Comparison of ENCODE assay signal across 1 cellular context in the genomic region with DNA sequence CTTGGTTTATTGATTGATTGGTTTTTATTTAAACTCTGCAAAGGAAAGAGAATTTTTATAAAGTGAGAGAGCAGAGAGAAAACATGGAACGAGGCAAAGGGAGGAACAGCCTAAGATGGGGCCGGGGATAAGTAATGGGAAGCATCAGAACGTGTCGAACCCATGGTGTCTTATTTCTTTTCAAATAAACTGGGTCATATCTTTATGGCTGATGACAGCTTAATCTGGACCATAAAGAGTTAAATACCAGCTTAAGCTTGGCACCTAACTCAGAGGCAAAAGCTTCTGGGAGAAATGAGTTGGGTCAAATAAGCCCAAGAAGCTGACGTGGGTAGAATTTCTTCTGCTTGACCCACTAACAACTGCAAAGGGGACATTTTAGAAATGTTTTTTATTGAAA.
TF ChIP-seq lines count a peak whose summit lies in the region.

No MANE protein-coding gene starts in this region.

TF ChIP-seq in HepG2, 621 proteins besides CTCF, POLR2A, EP300 and RAD21:
- TF ChIP-seq ZNF589 (CRISPR knock-in tag; conservative IDR thresholded peaks at IDR 0.05) (no peak), AGO1 (IDR thresholded peaks at IDR 0.05; ENCODE audit: low read depth, low read length, poor library complexity, severe bottlenecking) (no peak), POLR2AphosphoS5 (IDR thresholded peaks at IDR 0.05; ENCODE audit: low read depth, low read length) (0 out of 2 replicates have a peak, but pooled peaks have one; percentile 30), TCF7L2 (IDR thresholded peaks at IDR 0.05; ENCODE audit: low read depth, low read length) (0 out of 2 replicates have a peak, but pooled peaks have one; percentile 12), ATF5 (CRISPR knock-in tag; IDR thresholded peaks at IDR 0.05; ENCODE audit: low read depth) (no peak), MAFF (IDR thresholded peaks at IDR 0.05; ENCODE audit: low read depth, low read length) (no peak), ZNF652 (CRISPR knock-in tag; IDR thresholded peaks at IDR 0.05; ENCODE audit: borderline replicate concordance, low read depth) (peak; percentile 81), ZBTB39 (CRISPR knock-in tag; IDR thresholded peaks at IDR 0.05) (0 out of 2 replicates have a peak, but pooled peaks have one; percentile 20), SSRP1 (CRISPR knock-in tag; IDR thresholded peaks at IDR 0.05) (0 out of 2 replicates have a peak, but pooled peaks have one; percentile 53), PRMT3 (CRISPR knock-in tag; IDR thresholded peaks at IDR 0.05; ENCODE audit: borderline replicate concordance, low read depth) (no peak), SUZ12 (IDR thresholded peaks at IDR 0.05; ENCODE audit: low read depth, low read length) (no peak), GZF1 (CRISPR knock-in tag; IDR thresholded peaks at IDR 0.05) (no peak), LCORL (IDR thresholded peaks at IDR 0.05) (no peak), LCORL (CRISPR knock-in tag; IDR thresholded peaks at IDR 0.05) (no peak), RBM22 (optimal IDR thresholded peaks at IDR 0.05; ENCODE audit: low read length) (peak; percentile 82)
- TF ChIP-seq, protein P1, sequence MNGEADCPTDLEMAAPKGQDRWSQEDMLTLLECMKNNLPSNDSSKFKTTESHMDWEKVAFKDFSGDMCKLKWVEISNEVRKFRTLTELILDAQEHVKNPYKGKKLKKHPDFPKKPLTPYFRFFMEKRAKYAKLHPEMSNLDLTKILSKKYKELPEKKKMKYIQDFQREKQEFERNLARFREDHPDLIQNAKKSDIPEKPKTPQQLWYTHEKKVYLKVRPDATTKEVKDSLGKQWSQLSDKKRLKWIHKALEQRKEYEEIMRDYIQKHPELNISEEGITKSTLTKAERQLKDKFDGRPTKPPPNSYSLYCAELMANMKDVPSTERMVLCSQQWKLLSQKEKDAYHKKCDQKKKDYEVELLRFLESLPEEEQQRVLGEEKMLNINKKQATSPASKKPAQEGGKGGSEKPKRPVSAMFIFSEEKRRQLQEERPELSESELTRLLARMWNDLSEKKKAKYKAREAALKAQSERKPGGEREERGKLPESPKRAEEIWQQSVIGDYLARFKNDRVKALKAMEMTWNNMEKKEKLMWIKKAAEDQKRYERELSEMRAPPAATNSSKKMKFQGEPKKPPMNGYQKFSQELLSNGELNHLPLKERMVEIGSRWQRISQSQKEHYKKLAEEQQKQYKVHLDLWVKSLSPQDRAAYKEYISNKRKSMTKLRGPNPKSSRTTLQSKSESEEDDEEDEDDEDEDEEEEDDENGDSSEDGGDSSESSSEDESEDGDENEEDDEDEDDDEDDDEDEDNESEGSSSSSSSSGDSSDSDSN (CRISPR knock-in tag; IDR thresholded peaks at IDR 0.05): no peak
